In the genomic region with DNA sequence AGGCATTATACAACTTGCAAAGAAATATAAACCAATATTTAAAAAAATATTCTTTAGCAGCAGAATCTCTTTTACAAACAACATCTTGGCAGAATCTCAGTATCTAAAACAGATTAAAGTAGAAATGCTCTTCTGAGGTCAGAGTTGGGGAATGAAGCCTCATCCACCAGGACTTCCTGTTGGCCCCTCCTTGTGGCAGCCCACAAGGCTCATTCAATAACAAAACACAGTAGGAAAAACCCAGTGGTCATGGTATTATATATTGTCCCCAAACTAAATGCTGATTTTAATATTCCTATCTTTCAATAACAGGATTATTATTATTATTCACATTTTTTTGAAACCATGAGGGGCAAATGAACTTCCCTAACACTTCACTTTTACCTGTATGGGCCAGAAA, we compare ENCODE assay signal across 26 cellular contexts.
DNase-seq lines count a peak whose midpoint lies in the region; ATAC-seq and TF ChIP-seq lines count a peak whose summit lies in the region.
"Had no signal": no experiment of that assay in that cellular context is flagged by ENCODE, and none has a peak within 500 bp of the region (broad histone marks: within the 10 kb centered on the region; RNA-seq: fewer than 3 reads in every experiment).

No MANE protein-coding gene starts in this region.

- H3K27ac ChIP-seq in suprapubic skin, result no peak overlapping the region
- H3K27ac ChIP-seq: BLaER1 treated with 17β-estradiol and CSF1 and Interleukin-3, amounts not matched to agents 10 nM and 100 nM; body of pancreas; esophagus muscularis mucosa; parathyroid adenoma; upper lobe of left lung; WERI-Rb-1 had no signal

- TF ChIP-seq EP300 in suprapubic skin (IDR thresholded peaks at IDR 0.05), result no peak

- no peak for TF ChIP-seq POLR2A in suprapubic skin (IDR thresholded peaks at IDR 0.05)

- H3K36me3 ChIP-seq in suprapubic skin, result no peaks in the 10 kb centered on the region
- H3K36me3 ChIP-seq: BLaER1 treated with 17β-estradiol and CSF1 and Interleukin-3, amounts not matched to agents 10 nM and 100 nM; esophagus muscularis mucosa; upper lobe of left lung; WERI-Rb-1 had no signal

- no peaks in the 10 kb centered on the region for H3K27me3 ChIP-seq in suprapubic skin
- H3K27me3 ChIP-seq: BLaER1 treated with 17β-estradiol and CSF1 and Interleukin-3, amounts not matched to agents 10 nM and 100 nM; body of pancreas; esophagus muscularis mucosa; upper lobe of left lung had no signal

- no peak overlapping the region for H3K4me3 ChIP-seq in AG10803 (ENCODE audit: low read length)
- H3K4me3 ChIP-seq in suprapubic skin, result no peak overlapping the region
- H3K4me3 ChIP-seq: BLaER1 treated with 17β-estradiol and CSF1 and Interleukin-3, amounts not matched to agents 10 nM and 100 nM; body of pancreas; esophagus muscularis mucosa; upper lobe of left lung had no signal

- DNase-seq in AG10803 (ENCODE audit: low read depth), result peak; percentile 47
- peak; percentile 51 for DNase-seq in LHCN-M2 (ENCODE audit: low read depth)
- peak; percentile 50 for DNase-seq in astrocyte of the hippocampus (ENCODE audit: low read depth, low spot score)
- DNase-seq in iris pigment epithelial cell (ENCODE audit: low read depth), result peak; percentile 65
- DNase-seq in NCI-H1417 (lab: John Stamatoyannopoulos, UW), result no peak
- no peak for DNase-seq in NCI-H187 (lab: John Stamatoyannopoulos, UW)
- DNase-seq in suprapubic skin (ENCODE audit: low spot score in 2 of 2), result no peak
- DNase-seq in Right ventricle myocardium superior, result no peak
- DNase-seq: activated CD4-positive, alpha-beta T cell treated with anti-CD3 and anti-CD28 coated beads, Interleukin-2, amount 50 U/mL, for 1 hour; body of pancreas; Caco-2; DMS79 treated with DMSO at 0.1 percent for 48 hours; effector memory CD8-positive, alpha-beta T cell; KG1; kidney glomerular epithelial cell; naive thymus-derived CD4-positive, alpha-beta T cell; NCI-H1092; NCI-H2029 treated with DMSO at 0.1 percent for 48 hours; upper lobe of left lung; WERI-Rb-1 had no signal

- ATAC-seq in Right ventricle myocardium superior (ENCODE audit: poor library complexity), result no peak
- ATAC-seq: activated T-helper 17 cell treated with anti-CD3 and anti-CD28 coated beads, Interleukin-2, amount 50 U/mL, for 72 hours; body of pancreas; effector memory CD8-positive, alpha-beta T cell; HCT116; naive thymus-derived CD4-positive, alpha-beta T cell; sciatic nerve had no signal

- intact Hi-C loops in Right ventricle myocardium superior (cut with DNase I), result no loop called here

- H3K4me1 ChIP-seq in suprapubic skin, result no peaks in the 10 kb centered on the region
- H3K4me1 ChIP-seq: body of pancreas, Caco-2, parathyroid adenoma had no signal

- TF ChIP-seq CTCF in AG10803 (conservative IDR thresholded peaks at IDR 0.05; ENCODE audit: low read length) (peak; percentile 19; the same call in 1 of the 2 replicates), suprapubic skin (IDR thresholded peaks at IDR 0.05) (no peak)

- no peaks in the 10 kb centered on the region for H3K9me3 ChIP-seq in suprapubic skin
- H3K9me3 ChIP-seq: BLaER1 treated with 17β-estradiol and CSF1 and Interleukin-3, amounts not matched to agents 10 nM and 100 nM; body of pancreas; Caco-2; esophagus muscularis mucosa; upper lobe of left lung had no signal

Comparison
In these comparisons a context has a peak if more than half of its experiments do, and no peak if none do; other contexts are left out.
1. DNase-seq: peak in AG10803 (single experiment), LHCN-M2 (single experiment), astrocyte of the hippocampus (single experiment) and iris pigment epithelial cell (single experiment); none in NCI-H1417 (0 of 3), NCI-H187 (0 of 2), suprapubic skin (0 of 2) and Right ventricle myocardium superior (single experiment).